ENCODE assay signal across 1 cellular context in genomic region chr14:85574849-85575616, GRCh38.
A peak's percentile ranks its signal among the peaks of the same experiment; 100 is the strongest.
TF ChIP-seq lines count a peak whose summit lies in the region.

No MANE protein-coding gene starts in this region.

TF ChIP-seq in GM23338, 12 proteins besides CTCF, POLR2A, EP300 and RAD21 (continued from another document):
- TF ChIP-seq ZNF462 (CRISPR knock-in tag; IDR thresholded peaks at IDR 0.05) (peak; percentile 47; the same call in 1 of the 2 replicates), EZH2phosphoT487 (IDR thresholded peaks at IDR 0.05; ENCODE audit: unreplicated experiment) (no peak)
